20 cellular contexts compared by ENCODE assay signal in genomic region chr7:147775564-147775963, GRCh38.
DNase-seq lines count a peak whose midpoint lies in the region; ATAC-seq and TF ChIP-seq lines count a peak whose summit lies in the region.
"Had no signal": no experiment of that assay in that cellular context is flagged by ENCODE, and none has a peak within 500 bp of the region (broad histone marks: within the 10 kb centered on the region; RNA-seq: fewer than 3 reads in every experiment).

No MANE protein-coding gene starts in this region.

- no peak for ATAC-seq in GM21367 (IDR thresholded peaks at IDR 0.05; ENCODE audit: unreplicated experiment)
- no peak for ATAC-seq in gastroesophageal sphincter
- ATAC-seq: activated CD8-positive, alpha-beta memory T cell treated with anti-CD3 and anti-CD28 coated beads, Interleukin-2, amount 10 ng/mL, durations not matched to agents 7 days and 5 days; stimulated activated effector memory CD8-positive, alpha-beta T cell treated with anti-CD3 and anti-CD28 coated beads, Interleukin-12 subunit alpha, Interleukin-12 subunit beta, amount 100 ng/mL, for 72 hours had no signal

- H2AFZ ChIP-seq in KMS-11 (ENCODE audit: low read depth), result no peak overlapping the region

- no peak for TF ChIP-seq EP300 in gastroesophageal sphincter (IDR thresholded peaks at IDR 0.05)

- peak overlapping the region; percentile 2; the same call in 1 of the 2 replicates for H3K4me2 ChIP-seq in KMS-11
- H3K4me2 ChIP-seq: BLaER1 had no signal

- TF ChIP-seq POLR2A in gastroesophageal sphincter (IDR thresholded peaks at IDR 0.05), result no peak

- no peaks in the 10 kb centered on the region for H4K20me1 ChIP-seq in KMS-11 (ENCODE audit: insufficient read depth)
- H4K20me1 ChIP-seq: BLaER1 had no signal

- no peak overlapping the region for H3K27ac ChIP-seq in KMS-11
- H3K27ac ChIP-seq in SK-N-MC, result 0 out of 2 replicates have a peak overlapping the region, but pooled peaks have one; percentile 3
- no peak overlapping the region for H3K27ac ChIP-seq in gastroesophageal sphincter
- H3K27ac ChIP-seq: BLaER1, transverse colon had no signal

- H3K79me2 ChIP-seq in KMS-11 (ENCODE audit: insufficient read depth, low read depth), result no peaks in the 10 kb centered on the region

- TF ChIP-seq CTCF in KMS-11 (conservative IDR thresholded peaks at IDR 0.05; ENCODE audit: low read depth, low read length) (no peak), gastroesophageal sphincter (IDR thresholded peaks at IDR 0.05) (no peak)

- no peaks in the 10 kb centered on the region for H3K36me3 ChIP-seq in KMS-11 (ENCODE audit: insufficient read depth)
- no peaks in the 10 kb centered on the region for H3K36me3 ChIP-seq in SK-N-MC (ENCODE audit: insufficient read depth, low read length)
- H3K36me3 ChIP-seq in gastroesophageal sphincter, result no peaks in the 10 kb centered on the region
- H3K36me3 ChIP-seq: BLaER1, transverse colon had no signal

- H3K4me1 ChIP-seq in KMS-11 (ENCODE audit: low read depth, poor library complexity, severe bottlenecking), result peaks cover 22% of the 10 kb centered on the region
- no peaks in the 10 kb centered on the region for H3K4me1 ChIP-seq in gastroesophageal sphincter
- H3K4me1 ChIP-seq: transverse colon had no signal

- H3K4me3 ChIP-seq in KMS-11 (IDR thresholded peaks at IDR 0.05; ENCODE audit: insufficient read depth, low read depth, low read length), result no peak overlapping the region
- H3K4me3 ChIP-seq in SK-N-MC, result no peak overlapping the region
- no peak overlapping the region for H3K4me3 ChIP-seq in gastroesophageal sphincter
- H3K4me3 ChIP-seq: BLaER1, transverse colon had no signal

- H3K9ac ChIP-seq in KMS-11 (no peak overlapping the region), SK-N-MC (ENCODE audit: insufficient read length) (no peak overlapping the region)
- H3K9ac ChIP-seq: BLaER1 had no signal

- DNase-seq in NCI-H2107 (lab: John Stamatoyannopoulos, UW) (peak; percentile 6), SK-N-MC (ENCODE audit: low read depth, low spot score) (no peak), pons (ENCODE audit: low spot score) (peak; percentile 67), HPDE6-E6E7 (ENCODE audit: extremely low spot score) (no peak), NOMO-1 treated with DMSO at 0.1 percent for 48 hours (lab: John Stamatoyannopoulos, UW; ENCODE audit: unreplicated experiment) (no peak)
- DNase-seq: activated B cell treated with CpG ODN at 0.5 μM for 24 hours; activated CD8-positive, alpha-beta memory T cell treated with anti-CD3 and anti-CD28 coated beads, Interleukin-2, amount 10 ng/mL, durations not matched to agents 7 days and 5 days; amniotic stem cell; hippocampal formation; kidney; mesenchymal stem cell; NCI-H2171; nephron progenitor cell; Right ventricle myocardium superior; transverse colon had no signal

- no peaks in the 10 kb centered on the region for H3K9me3 ChIP-seq in SK-N-MC (ENCODE audit: low read depth, low read length)
- no peaks in the 10 kb centered on the region for H3K9me3 ChIP-seq in gastroesophageal sphincter
- H3K9me3 ChIP-seq: BLaER1, transverse colon had no signal

- H3K27me3 ChIP-seq in KMS-11 (ENCODE audit: insufficient read depth, low read depth) (no peaks in the 10 kb centered on the region), gastroesophageal sphincter (no peaks in the 10 kb centered on the region)
- H3K27me3 ChIP-seq: BLaER1, transverse colon had no signal

Comparison
In these comparisons a context has a peak if more than half of its experiments do, and no peak if none do; other contexts are left out.
1. DNase-seq: peak in NCI-H2107 (single experiment) and pons (single experiment); none in SK-N-MC (single experiment), HPDE6-E6E7 (single experiment) and NOMO-1 treated with DMSO at 0.1 percent for 48 hours (single experiment).